ENCODE assay signal across 1 cellular context in the genomic region with DNA sequence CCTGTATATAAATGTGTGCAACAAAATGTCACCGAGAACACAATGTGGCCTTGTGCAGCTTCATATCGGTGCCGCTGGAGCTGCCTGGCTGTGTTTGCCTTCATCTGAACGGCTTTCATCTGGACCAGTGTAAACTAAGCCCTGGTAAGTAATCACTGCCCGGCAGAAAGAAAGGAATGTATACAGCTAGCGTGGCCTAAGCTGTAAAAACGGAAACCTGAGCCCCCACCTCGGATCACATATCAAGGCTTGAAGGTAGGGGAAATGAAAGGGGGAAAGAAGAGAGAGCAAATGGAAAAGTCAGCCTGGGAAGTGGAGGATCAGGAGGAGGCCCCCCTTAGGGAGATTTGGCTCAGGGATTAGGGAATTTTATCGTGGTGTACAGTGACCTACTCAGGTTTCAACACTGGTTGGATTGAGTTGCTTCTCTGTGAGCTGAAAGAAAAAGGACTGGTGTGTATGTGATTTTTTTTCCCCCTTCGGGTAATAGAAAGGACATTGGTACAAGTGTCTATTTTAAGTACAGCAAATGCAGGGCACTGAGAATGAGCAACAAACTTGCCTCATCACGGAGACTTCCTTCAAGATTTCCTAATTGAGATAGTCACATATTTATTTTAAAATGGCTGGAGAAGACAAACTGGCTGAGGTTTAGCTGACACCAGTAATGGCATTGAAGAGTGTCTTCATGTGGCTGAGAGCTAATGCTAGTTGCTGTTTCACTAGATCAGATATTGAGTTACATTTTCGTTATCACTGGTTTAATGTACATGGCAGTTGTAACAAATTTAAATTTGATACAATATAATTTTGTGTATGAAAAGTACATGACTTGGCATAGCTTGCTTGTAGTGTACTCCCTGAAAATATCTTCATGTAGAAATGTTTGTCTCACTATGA.
TF ChIP-seq lines count a peak whose summit lies in the region.

No MANE protein-coding gene starts in this region.

TF ChIP-seq in HepG2, 621 proteins besides CTCF, POLR2A, EP300 and RAD21 (continued from another document and continues in another):
- TF ChIP-seq, protein P1, sequence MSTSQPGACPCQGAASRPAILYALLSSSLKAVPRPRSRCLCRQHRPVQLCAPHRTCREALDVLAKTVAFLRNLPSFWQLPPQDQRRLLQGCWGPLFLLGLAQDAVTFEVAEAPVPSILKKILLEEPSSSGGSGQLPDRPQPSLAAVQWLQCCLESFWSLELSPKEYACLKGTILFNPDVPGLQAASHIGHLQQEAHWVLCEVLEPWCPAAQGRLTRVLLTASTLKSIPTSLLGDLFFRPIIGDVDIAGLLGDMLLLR (CRISPR knock-in tag; IDR thresholded peaks at IDR 0.05) = no peak
- TF ChIP-seq SETDB1 (CRISPR knock-in tag; IDR thresholded peaks at IDR 0.05; ENCODE audit: borderline replicate concordance) (no peak), SMC3 (IDR thresholded peaks at IDR 0.05; ENCODE audit: low read length) (peak; percentile 2; the same call in 1 of the 2 replicates), FOXK1 (CRISPR knock-in tag; IDR thresholded peaks at IDR 0.05; ENCODE audit: borderline replicate concordance, low read depth) (peak; percentile 78; the same call in 1 of the 2 replicates), EHMT2 (IDR thresholded peaks at IDR 0.05; ENCODE audit: borderline replicate concordance, low read depth, low read length) (no peak), TBX2 (CRISPR knock-in tag; IDR thresholded peaks at IDR 0.05; ENCODE audit: borderline replicate concordance) (peak; percentile 97), CEBPG (CRISPR knock-in tag; IDR thresholded peaks at IDR 0.05) (no peak; the same call in none of the 2 replicates), MATR3 (CRISPR knock-in tag; IDR thresholded peaks at IDR 0.05) (no peak), SRF (IDR thresholded peaks at IDR 0.05; ENCODE audit: low read depth, low read length) (no peak), CHD4 (IDR thresholded peaks at IDR 0.05; ENCODE audit: borderline replicate concordance, low read length) (no peak), PCBP2 (optimal IDR thresholded peaks at IDR 0.05; ENCODE audit: low read depth, low read length, poor library complexity, severe bottlenecking) (no peak), XRCC5 (optimal IDR thresholded peaks at IDR 0.05; ENCODE audit: low read length) (peak; percentile 61), FOSL2 (CRISPR knock-in tag; IDR thresholded peaks at IDR 0.05) (peak; percentile 67), JARID2 (CRISPR knock-in tag; IDR thresholded peaks at IDR 0.05; ENCODE audit: insufficient replicate concordance) (no peak), PTBP1 (IDR thresholded peaks at IDR 0.05; ENCODE audit: low read depth, low read length, poor library complexity, severe bottlenecking) (no peak), ZKSCAN8 (CRISPR knock-in tag; IDR thresholded peaks at IDR 0.05; ENCODE audit: borderline replicate concordance) (peak; percentile 99), MAF1 (CRISPR knock-in tag; IDR thresholded peaks at IDR 0.05; ENCODE audit: borderline replicate concordance) (no peak)
- TF ChIP-seq, protein P2, sequence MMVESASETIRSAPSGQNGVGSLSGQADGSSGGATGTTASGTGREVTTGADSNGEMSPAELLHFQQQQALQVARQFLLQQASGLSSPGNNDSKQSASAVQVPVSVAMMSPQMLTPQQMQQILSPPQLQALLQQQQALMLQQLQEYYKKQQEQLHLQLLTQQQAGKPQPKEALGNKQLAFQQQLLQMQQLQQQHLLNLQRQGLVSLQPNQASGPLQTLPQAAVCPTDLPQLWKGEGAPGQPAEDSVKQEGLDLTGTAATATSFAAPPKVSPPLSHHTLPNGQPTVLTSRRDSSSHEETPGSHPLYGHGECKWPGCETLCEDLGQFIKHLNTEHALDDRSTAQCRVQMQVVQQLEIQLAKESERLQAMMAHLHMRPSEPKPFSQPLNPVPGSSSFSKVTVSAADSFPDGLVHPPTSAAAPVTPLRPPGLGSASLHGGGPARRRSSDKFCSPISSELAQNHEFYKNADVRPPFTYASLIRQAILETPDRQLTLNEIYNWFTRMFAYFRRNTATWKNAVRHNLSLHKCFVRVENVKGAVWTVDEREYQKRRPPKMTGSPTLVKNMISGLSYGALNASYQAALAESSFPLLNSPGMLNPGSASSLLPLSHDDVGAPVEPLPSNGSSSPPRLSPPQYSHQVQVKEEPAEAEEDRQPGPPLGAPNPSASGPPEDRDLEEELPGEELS (CRISPR knock-in tag; IDR thresholded peaks at IDR 0.05) = peak; percentile 93
- TF ChIP-seq, protein P3, sequence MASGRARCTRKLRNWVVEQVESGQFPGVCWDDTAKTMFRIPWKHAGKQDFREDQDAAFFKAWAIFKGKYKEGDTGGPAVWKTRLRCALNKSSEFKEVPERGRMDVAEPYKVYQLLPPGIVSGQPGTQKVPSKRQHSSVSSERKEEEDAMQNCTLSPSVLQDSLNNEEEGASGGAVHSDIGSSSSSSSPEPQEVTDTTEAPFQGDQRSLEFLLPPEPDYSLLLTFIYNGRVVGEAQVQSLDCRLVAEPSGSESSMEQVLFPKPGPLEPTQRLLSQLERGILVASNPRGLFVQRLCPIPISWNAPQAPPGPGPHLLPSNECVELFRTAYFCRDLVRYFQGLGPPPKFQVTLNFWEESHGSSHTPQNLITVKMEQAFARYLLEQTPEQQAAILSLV (CRISPR knock-in tag; IDR thresholded peaks at IDR 0.05; ENCODE audit: borderline replicate concordance) = no peak
- TF ChIP-seq, protein P4, sequence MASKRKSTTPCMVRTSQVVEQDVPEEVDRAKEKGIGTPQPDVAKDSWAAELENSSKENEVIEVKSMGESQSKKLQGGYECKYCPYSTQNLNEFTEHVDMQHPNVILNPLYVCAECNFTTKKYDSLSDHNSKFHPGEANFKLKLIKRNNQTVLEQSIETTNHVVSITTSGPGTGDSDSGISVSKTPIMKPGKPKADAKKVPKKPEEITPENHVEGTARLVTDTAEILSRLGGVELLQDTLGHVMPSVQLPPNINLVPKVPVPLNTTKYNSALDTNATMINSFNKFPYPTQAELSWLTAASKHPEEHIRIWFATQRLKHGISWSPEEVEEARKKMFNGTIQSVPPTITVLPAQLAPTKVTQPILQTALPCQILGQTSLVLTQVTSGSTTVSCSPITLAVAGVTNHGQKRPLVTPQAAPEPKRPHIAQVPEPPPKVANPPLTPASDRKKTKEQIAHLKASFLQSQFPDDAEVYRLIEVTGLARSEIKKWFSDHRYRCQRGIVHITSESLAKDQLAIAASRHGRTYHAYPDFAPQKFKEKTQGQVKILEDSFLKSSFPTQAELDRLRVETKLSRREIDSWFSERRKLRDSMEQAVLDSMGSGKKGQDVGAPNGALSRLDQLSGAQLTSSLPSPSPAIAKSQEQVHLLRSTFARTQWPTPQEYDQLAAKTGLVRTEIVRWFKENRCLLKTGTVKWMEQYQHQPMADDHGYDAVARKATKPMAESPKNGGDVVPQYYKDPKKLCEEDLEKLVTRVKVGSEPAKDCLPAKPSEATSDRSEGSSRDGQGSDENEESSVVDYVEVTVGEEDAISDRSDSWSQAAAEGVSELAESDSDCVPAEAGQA (IDR thresholded peaks at IDR 0.05; ENCODE audit: low read depth) = no peak
- TF ChIP-seq, protein P4 (CRISPR knock-in tag; IDR thresholded peaks at IDR 0.05; ENCODE audit: borderline replicate concordance) = no peak; the same call in 1 of the 2 replicates
- TF ChIP-seq, protein P5, sequence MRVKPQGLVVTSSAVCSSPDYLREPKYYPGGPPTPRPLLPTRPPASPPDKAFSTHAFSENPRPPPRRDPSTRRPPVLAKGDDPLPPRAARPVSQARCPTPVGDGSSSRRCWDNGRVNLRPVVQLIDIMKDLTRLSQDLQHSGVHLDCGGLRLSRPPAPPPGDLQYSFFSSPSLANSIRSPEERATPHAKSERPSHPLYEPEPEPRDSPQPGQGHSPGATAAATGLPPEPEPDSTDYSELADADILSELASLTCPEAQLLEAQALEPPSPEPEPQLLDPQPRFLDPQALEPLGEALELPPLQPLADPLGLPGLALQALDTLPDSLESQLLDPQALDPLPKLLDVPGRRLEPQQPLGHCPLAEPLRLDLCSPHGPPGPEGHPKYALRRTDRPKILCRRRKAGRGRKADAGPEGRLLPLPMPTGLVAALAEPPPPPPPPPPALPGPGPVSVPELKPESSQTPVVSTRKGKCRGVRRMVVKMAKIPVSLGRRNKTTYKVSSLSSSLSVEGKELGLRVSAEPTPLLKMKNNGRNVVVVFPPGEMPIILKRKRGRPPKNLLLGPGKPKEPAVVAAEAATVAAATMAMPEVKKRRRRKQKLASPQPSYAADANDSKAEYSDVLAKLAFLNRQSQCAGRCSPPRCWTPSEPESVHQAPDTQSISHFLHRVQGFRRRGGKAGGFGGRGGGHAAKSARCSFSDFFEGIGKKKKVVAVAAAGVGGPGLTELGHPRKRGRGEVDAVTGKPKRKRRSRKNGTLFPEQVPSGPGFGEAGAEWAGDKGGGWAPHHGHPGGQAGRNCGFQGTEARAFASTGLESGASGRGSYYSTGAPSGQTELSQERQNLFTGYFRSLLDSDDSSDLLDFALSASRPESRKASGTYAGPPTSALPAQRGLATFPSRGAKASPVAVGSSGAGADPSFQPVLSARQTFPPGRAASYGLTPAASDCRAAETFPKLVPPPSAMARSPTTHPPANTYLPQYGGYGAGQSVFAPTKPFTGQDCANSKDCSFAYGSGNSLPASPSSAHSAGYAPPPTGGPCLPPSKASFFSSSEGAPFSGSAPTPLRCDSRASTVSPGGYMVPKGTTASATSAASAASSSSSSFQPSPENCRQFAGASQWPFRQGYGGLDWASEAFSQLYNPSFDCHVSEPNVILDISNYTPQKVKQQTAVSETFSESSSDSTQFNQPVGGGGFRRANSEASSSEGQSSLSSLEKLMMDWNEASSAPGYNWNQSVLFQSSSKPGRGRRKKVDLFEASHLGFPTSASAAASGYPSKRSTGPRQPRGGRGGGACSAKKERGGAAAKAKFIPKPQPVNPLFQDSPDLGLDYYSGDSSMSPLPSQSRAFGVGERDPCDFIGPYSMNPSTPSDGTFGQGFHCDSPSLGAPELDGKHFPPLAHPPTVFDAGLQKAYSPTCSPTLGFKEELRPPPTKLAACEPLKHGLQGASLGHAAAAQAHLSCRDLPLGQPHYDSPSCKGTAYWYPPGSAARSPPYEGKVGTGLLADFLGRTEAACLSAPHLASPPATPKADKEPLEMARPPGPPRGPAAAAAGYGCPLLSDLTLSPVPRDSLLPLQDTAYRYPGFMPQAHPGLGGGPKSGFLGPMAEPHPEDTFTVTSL (CRISPR knock-in tag; IDR thresholded peaks at IDR 0.05; ENCODE audit: borderline replicate concordance) = peak; percentile 74
- TF ChIP-seq, protein P6, sequence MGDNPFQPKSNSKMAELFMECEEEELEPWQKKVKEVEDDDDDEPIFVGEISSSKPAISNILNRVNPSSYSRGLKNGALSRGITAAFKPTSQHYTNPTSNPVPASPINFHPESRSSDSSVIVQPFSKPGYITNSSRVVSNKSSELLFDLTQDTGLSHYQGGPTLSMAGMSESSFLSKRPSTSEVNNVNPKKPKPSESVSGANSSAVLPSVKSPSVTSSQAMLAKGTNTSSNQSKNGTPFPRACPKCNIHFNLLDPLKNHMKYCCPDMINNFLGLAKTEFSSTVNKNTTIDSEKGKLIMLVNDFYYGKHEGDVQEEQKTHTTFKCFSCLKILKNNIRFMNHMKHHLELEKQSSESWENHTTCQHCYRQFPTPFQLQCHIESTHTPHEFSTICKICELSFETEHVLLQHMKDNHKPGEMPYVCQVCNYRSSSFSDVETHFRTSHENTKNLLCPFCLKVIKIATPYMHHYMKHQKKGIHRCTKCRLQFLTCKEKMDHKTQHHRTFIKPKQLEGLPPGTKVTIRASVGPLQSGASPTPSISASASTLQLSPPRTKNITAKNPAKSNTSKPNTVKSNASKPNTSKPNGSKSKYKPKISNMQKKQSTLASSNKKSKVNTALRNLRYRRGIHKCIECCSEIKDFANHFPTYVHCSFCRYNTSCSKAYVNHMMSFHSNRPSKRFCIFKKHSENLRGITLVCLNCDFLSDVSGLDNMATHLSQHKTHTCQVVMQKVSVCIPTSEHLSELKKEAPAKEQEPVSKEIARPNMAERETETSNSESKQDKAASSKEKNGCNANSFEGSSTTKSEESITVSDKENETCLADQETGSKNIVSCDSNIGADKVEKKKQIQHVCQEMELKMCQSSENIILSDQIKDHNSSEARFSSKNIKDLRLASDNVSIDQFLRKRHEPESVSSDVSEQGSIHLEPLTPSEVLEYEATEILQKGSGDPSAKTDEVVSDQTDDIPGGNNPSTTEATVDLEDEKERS (CRISPR knock-in tag; IDR thresholded peaks at IDR 0.05) = no peak
- TF ChIP-seq, protein P7, sequence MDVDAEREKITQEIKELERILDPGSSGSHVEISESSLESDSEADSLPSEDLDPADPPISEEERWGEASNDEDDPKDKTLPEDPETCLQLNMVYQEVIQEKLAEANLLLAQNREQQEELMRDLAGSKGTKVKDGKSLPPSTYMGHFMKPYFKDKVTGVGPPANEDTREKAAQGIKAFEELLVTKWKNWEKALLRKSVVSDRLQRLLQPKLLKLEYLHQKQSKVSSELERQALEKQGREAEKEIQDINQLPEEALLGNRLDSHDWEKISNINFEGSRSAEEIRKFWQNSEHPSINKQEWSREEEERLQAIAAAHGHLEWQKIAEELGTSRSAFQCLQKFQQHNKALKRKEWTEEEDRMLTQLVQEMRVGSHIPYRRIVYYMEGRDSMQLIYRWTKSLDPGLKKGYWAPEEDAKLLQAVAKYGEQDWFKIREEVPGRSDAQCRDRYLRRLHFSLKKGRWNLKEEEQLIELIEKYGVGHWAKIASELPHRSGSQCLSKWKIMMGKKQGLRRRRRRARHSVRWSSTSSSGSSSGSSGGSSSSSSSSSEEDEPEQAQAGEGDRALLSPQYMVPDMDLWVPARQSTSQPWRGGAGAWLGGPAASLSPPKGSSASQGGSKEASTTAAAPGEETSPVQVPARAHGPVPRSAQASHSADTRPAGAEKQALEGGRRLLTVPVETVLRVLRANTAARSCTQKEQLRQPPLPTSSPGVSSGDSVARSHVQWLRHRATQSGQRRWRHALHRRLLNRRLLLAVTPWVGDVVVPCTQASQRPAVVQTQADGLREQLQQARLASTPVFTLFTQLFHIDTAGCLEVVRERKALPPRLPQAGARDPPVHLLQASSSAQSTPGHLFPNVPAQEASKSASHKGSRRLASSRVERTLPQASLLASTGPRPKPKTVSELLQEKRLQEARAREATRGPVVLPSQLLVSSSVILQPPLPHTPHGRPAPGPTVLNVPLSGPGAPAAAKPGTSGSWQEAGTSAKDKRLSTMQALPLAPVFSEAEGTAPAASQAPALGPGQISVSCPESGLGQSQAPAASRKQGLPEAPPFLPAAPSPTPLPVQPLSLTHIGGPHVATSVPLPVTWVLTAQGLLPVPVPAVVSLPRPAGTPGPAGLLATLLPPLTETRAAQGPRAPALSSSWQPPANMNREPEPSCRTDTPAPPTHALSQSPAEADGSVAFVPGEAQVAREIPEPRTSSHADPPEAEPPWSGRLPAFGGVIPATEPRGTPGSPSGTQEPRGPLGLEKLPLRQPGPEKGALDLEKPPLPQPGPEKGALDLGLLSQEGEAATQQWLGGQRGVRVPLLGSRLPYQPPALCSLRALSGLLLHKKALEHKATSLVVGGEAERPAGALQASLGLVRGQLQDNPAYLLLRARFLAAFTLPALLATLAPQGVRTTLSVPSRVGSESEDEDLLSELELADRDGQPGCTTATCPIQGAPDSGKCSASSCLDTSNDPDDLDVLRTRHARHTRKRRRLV (CRISPR knock-in tag; IDR thresholded peaks at IDR 0.05) = no peak; the same call in 1 of the 2 replicates
